ENCODE assay signal across 8 cellular contexts in genomic region chr7:14717711-14718304, GRCh38.
DNase-seq lines count a peak whose midpoint lies in the region; ATAC-seq and TF ChIP-seq lines count a peak whose summit lies in the region.

No MANE protein-coding gene starts in this region.

- H3K27ac Mint-ChIP-seq in GM23338 (peak overlapping the region; percentile 72), endodermal cell (no peak overlapping the region)

- H3K4me1 Mint-ChIP-seq in GM23338 = peaks cover 42% of the 10 kb centered on the region
- H3K4me1 Mint-ChIP-seq in endodermal cell = peaks cover 24% of the 10 kb centered on the region

- H3K36me3 Mint-ChIP-seq in GM23338 (ENCODE audit: low read depth) = no peaks in the 10 kb centered on the region
- no peaks in the 10 kb centered on the region for H3K36me3 Mint-ChIP-seq in endodermal cell (ENCODE audit: low read depth)

- in situ Hi-C loops in gastrocnemius medialis (cut with MboI; ENCODE audit: low sequenced_read_pairs in 4 of 4) = loop anchor here in 2 of 4 donors (5.0 to 10.0 kb wide), 2 partner anchors 297 to 299 kb away; no protein-coding TSS in a partner anchor

- H2AFZ ChIP-seq in ACC112 (ENCODE audit: low read length, unreplicated experiment) (peak overlapping the region; percentile 26), GM23338 (no peak overlapping the region)

- H3K9me2 ChIP-seq in GM23338 (ENCODE audit: insufficient read depth) = no peaks in the 10 kb centered on the region

- no peak overlapping the region for H3K4me3 ChIP-seq in ACC112 (ENCODE audit: low read depth, low read length)
- no peak overlapping the region for H3K4me3 ChIP-seq in GM23338
- no peak overlapping the region for H3K4me3 ChIP-seq in endodermal cell (ENCODE audit: low read length)
- H3K4me3 ChIP-seq in gastrocnemius medialis = no peak overlapping the region

- peak in 1 of 2 experiments; percentile 87; a peak in 3 of 4 replicates for TF ChIP-seq CTCF in GM23338 (conservative IDR thresholded peaks at IDR 0.05; ENCODE audit: low read depth in 2 of 2)
- peak; percentile 82 for TF ChIP-seq CTCF in endodermal cell (conservative IDR thresholded peaks at IDR 0.05)
- TF ChIP-seq CTCF in gastrocnemius medialis (IDR thresholded peaks at IDR 0.05 in 4 of 5, conservative IDR thresholded peaks at IDR 0.05 in 1 of 5) = peak; percentile 45 to 69 (median 64)

- intact Hi-C loops in gastrocnemius medialis (cut with DNase I; ENCODE audit: low total_unique reads) = loop anchor here (1.0 kb wide), 1 partner anchor 298 kb away; no protein-coding TSS in a partner anchor

- TF ChIP-seq POLR2A in gastrocnemius medialis (IDR thresholded peaks at IDR 0.05) = no peak

- H3K4me3 Mint-ChIP-seq in GM23338 (no peak overlapping the region), endodermal cell (no peak overlapping the region)

- H4K20me1 ChIP-seq in GM23338 (replicated peaks; ENCODE audit: insufficient read depth) = no peaks in the 10 kb centered on the region

- H3K27ac ChIP-seq in ACC112 (ENCODE audit: low read depth, low read length) = no peak overlapping the region
- no peak overlapping the region for H3K27ac ChIP-seq in GM23338 (ENCODE audit: low read depth)
- H3K27ac ChIP-seq in endodermal cell (ENCODE audit: low read depth, low read length) = no peak overlapping the region
- no peak overlapping the region for H3K27ac ChIP-seq in gastrocnemius medialis

- H3F3A ChIP-seq in GM23338 (replicated peaks; ENCODE audit: low read depth) = no peaks in the 10 kb centered on the region

- WGBS in endodermal cell (ENCODE audit: insufficient coverage in 1 of 2, insufficient read length in 1 of 2), 2 experiments = no CpG with 5 or more reads among the region's 1 CpG

- H3K36me3 ChIP-seq in ACC112 (ENCODE audit: insufficient read depth, low read length) = no peaks in the 10 kb centered on the region
- no peaks in the 10 kb centered on the region for H3K36me3 ChIP-seq in GM23338 (ENCODE audit: insufficient read depth)
- H3K36me3 ChIP-seq in endodermal cell (ENCODE audit: control insufficient read depth, insufficient read depth, low read length) = no peaks in the 10 kb centered on the region
- H3K36me3 ChIP-seq in gastrocnemius medialis = no peaks in the 10 kb centered on the region

- H3K4me1 ChIP-seq in ACC112 (ENCODE audit: control insufficient read depth, insufficient read depth, low read length, unreplicated experiment) (no peaks in the 10 kb centered on the region), GM23338 (ENCODE audit: insufficient read depth) (peaks cover 26% of the 10 kb centered on the region), endodermal cell (ENCODE audit: control insufficient read depth, insufficient read depth, low read length) (no peaks in the 10 kb centered on the region), gastrocnemius medialis (peaks cover 3 to 8% of the 10 kb centered on the region in 2 donors)

- ATAC-seq in GM23338 (no peak; the same call in 2 of the 3 replicates), gastrocnemius medialis (peak; percentile 36 to 47), HG02938 (IDR thresholded peaks at IDR 0.05; ENCODE audit: unreplicated experiment) (no peak)

- no peaks in the 10 kb centered on the region for H3K27me3 Mint-ChIP-seq in GM23338 (ENCODE audit: insufficient read depth, low read depth, poor library complexity)
- H3K27me3 Mint-ChIP-seq in endodermal cell (ENCODE audit: insufficient read depth) = no peaks in the 10 kb centered on the region

- DNase-seq in GM23338 (ENCODE audit: low spot score) (peak; percentile 64), NCI-H82 treated with DMSO at 0.1 percent for 48 hours (lab: John Stamatoyannopoulos, UW; ENCODE audit: unreplicated experiment) (peak; percentile 24), endodermal cell (no peak), gastrocnemius medialis (no peak), foreskin melanocyte (no peak)
- DNase-seq in stimulated activated CD4-positive, alpha-beta T cell treated with anti-CD3 and anti-CD28 coated beads, Interleukin-15, amount 100 ng/mL, for 24 hours = no peak

- H3K27me3 ChIP-seq in ACC112 (ENCODE audit: insufficient read depth, low read length) (no peaks in the 10 kb centered on the region), GM23338 (ENCODE audit: insufficient read depth) (no peaks in the 10 kb centered on the region), endodermal cell (ENCODE audit: control insufficient read depth, insufficient read depth, low read length, poor library complexity, severe bottlenecking) (no peaks in the 10 kb centered on the region), gastrocnemius medialis (no peaks in the 10 kb centered on the region)

- H3K9me3 Mint-ChIP-seq in GM23338 (no peaks in the 10 kb centered on the region), endodermal cell (no peaks in the 10 kb centered on the region)

- H3K79me2 ChIP-seq in ACC112 (ENCODE audit: control insufficient read depth, insufficient read depth, low read length, unreplicated experiment) (no peaks in the 10 kb centered on the region), GM23338 (replicated peaks; ENCODE audit: insufficient read depth) (no peaks in the 10 kb centered on the region)

- H3K9ac ChIP-seq in endodermal cell (ENCODE audit: extremely low read depth, low read length, poor library complexity, severe bottlenecking) = no peak overlapping the region

- H3K9me3 ChIP-seq in endodermal cell (ENCODE audit: control insufficient read depth, low read length) = no peaks in the 10 kb centered on the region
- no peaks in the 10 kb centered on the region for H3K9me3 ChIP-seq in gastrocnemius medialis

- no peak overlapping the region for H3K4me2 ChIP-seq in GM23338

TF ChIP-seq in GM23338, 12 proteins besides CTCF, POLR2A, EP300 and RAD21:
- no peak for TF ChIP-seq REST (IDR thresholded peaks at IDR 0.05; ENCODE audit: unreplicated experiment)
- no peak for TF ChIP-seq NANOG (IDR thresholded peaks at IDR 0.05; ENCODE audit: borderline replicate concordance)
- no peak for TF ChIP-seq EZH2phosphoT487 (IDR thresholded peaks at IDR 0.05; ENCODE audit: unreplicated experiment)
- TF ChIP-seq ZNF114 (CRISPR knock-in tag; IDR thresholded peaks at IDR 0.05) = no peak

Comparison
In these comparisons a context has a peak if more than half of its experiments do, and no peak if none do; other contexts are left out.
1. ATAC-seq: peak in gastrocnemius medialis (2 of 2); none in GM23338 (single experiment) and HG02938 (single experiment).
2. DNase-seq: peak in GM23338 (single experiment) and NCI-H82 treated with DMSO at 0.1 percent for 48 hours (single experiment); none in endodermal cell (single experiment), gastrocnemius medialis (0 of 2), stimulated activated CD4-positive, alpha-beta T cell treated with anti-CD3 and anti-CD28 coated beads, Interleukin-15, amount 100 ng/mL, for 24 hours (single experiment) and foreskin melanocyte (single experiment).